ENCODE assay signal across 10 cellular contexts in the genomic region with DNA sequence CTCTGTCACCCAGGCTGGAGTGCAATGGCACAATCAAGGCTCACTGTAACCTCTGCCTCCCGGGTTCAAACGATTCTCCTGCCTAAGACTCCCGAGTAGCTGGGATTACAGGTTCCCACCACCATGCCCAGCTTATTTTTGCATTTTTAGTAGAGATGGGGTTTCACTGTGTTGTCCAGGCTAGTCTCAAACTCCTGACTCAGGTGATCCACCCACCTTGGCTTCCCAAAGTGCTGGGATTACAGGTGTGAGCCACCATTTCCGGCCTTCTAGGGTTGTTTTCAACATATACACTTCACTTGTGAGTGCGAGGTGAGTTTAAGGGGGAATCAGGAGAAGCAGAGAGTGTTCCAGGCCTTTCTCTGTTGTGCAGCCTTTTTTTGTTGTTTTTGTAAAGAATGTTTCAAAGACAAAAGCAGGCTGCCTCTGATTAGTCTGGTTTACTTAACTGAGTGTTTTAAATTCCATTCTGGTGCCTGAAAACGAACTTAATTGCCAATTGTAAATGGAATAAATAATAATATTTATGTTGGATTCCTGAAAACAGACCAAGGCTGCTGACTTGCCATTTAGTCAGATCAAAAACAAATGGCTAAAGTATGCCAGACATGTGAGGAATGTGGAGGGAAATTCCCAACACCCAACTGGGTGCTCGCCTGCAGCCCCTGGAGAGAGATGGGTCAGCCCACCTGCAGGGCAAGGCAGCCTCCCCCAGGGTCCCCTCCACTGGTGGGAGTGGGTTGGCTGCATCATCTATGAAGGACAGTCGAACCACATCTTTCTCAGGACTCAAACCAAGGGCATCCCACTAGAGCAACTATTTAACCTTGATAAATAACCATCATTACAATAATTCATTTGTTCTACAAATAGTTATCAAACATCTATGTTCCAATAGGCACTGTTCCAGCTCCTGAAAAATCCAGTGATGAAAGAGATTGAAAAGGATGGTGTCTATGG. TPM values are rescaled to one million over a fixed set of nuclear protein-coding genes. Genes with fewer than 3 reads are reported as not detected.
DNase-seq lines count a peak whose midpoint lies in the region; ATAC-seq, FAIRE-seq and TF ChIP-seq lines count a peak whose summit lies in the region.
"Had no signal": no experiment of that assay in that cellular context is flagged by ENCODE, and none has a peak within 500 bp of the region (broad histone marks: within the 10 kb centered on the region; RNA-seq: fewer than 3 reads in every experiment).

No MANE protein-coding gene starts in this region.

- H3K79me2 ChIP-seq in fibroblast of lung (ENCODE audit: control insufficient read depth, insufficient read depth, low read length), result no peaks in the 10 kb centered on the region

- H3K4me1 ChIP-seq in RWPE2 (ENCODE audit: insufficient read depth, poor library complexity, severe bottlenecking) (peaks cover 40% of the 10 kb centered on the region), fibroblast of lung (ENCODE audit: control insufficient read depth, extremely low read depth, insufficient read depth, low read length) (peaks cover 22% of the 10 kb centered on the region), pancreas (peaks cover 9 to 19% (median 15%) of the 10 kb centered on the region in 3 donors)
- peaks cover 3 to 7% of the 10 kb centered on the region in 2 donors for H3K4me1 ChIP-seq in naive thymus-derived CD4-positive, alpha-beta T cell (ENCODE audit: control insufficient read depth in 2 of 2, insufficient read depth in 2 of 2, low read length in 2 of 2)

- intact Hi-C loops in pancreas (cut with DNase I), result no loop called here
- intact Hi-C loops in naive thymus-derived CD4-positive, alpha-beta T cell (cut with micrococcal nuclease), result no loop called here

- H3K4me3 ChIP-seq in RWPE2 (ENCODE audit: severe bottlenecking) (no peak overlapping the region), fibroblast of lung (replicated peaks in 1 of 4; ENCODE audit: control extremely low read depth in 1 of 4, insufficient read depth in 1 of 4, low read depth in 3 of 4, low read length in 4 of 4) (no peak overlapping the region), pancreas (no peak overlapping the region)
- no peak overlapping the region for H3K4me3 ChIP-seq in naive thymus-derived CD4-positive, alpha-beta T cell (ENCODE audit: low read length)

- H3K4me1 Mint-ChIP-seq in naive thymus-derived CD4-positive, alpha-beta T cell, result peaks cover 8 to 20% (median 15%) of the 10 kb centered on the region in 7 donors

- in situ Hi-C loops in GM13977 (cut with MboI; ENCODE audit: low pct_unique_long_range_greater_than_20kb, low sequenced_read_pairs, unreplicated experiment), result no loop called here

- peak overlapping the region in 1 of 9 donors; percentile 12 for H3K27ac Mint-ChIP-seq in naive thymus-derived CD4-positive, alpha-beta T cell

- DNase-seq in DMS114 treated with DMSO at 0.1 percent for 48 hours (lab: John Stamatoyannopoulos, UW; ENCODE audit: unreplicated experiment) (peak; percentile 43), RWPE2 (ENCODE audit: low spot score) (no peak), fibroblast of lung (ENCODE audit: low read depth in 2 of 2) (peak; percentile 37 to 86), pancreas (peak in 1 of 6 donors; percentile 45), GM13977 (ENCODE audit: low spot score) (no peak), NCI-H2029 treated with DMSO at 0.1 percent for 48 hours (lab: John Stamatoyannopoulos, UW) (no peak)
- DNase-seq in naive thymus-derived CD4-positive, alpha-beta T cell, result no peak
- no peak for DNase-seq in NK-92 treated with Interleukin-12 subunit alpha and Interleukin-12 subunit beta, amount 100 ng/mL, for 24 hours (lab: John Stamatoyannopoulos, UW)
- DNase-seq: DMS53 had no signal

- TF ChIP-seq CTCF in RWPE2 (IDR thresholded peaks at IDR 0.05; ENCODE audit: poor library complexity, severe bottlenecking) (no peak), fibroblast of lung (conservative IDR thresholded peaks at IDR 0.05 in 1 of 2, IDR thresholded peaks at IDR 0.05 in 1 of 2; ENCODE audit: low read depth in 1 of 2, low read length in 2 of 2) (no peak), pancreas (IDR thresholded peaks at IDR 0.05) (no peak), GM13977 (IDR thresholded peaks at IDR 0.05; ENCODE audit: extremely low read depth, insufficient read depth, missing control alignments) (no peak)

- CTCF ChIA-PET in naive thymus-derived CD4-positive, alpha-beta T cell (lab: Charles Lee), result interaction anchor here (1.0 kb wide), 1 partner anchor 11 kb away, joined by 3 read pairs; a partner anchor contains a TSS

- peaks cover 0 to 3% (median 0%) of the 10 kb centered on the region in 11 donors for H3K9me3 Mint-ChIP-seq in naive thymus-derived CD4-positive, alpha-beta T cell
- H3K9me3 Mint-ChIP-seq: neural crest cell had no signal

- H3K9me3 ChIP-seq in RWPE2 (ENCODE audit: severe bottlenecking), result no peaks in the 10 kb centered on the region
- no peaks in the 10 kb centered on the region for H3K9me3 ChIP-seq in fibroblast of lung (ENCODE audit: control insufficient read depth, insufficient read depth, low read depth, low read length)
- no peaks in the 10 kb centered on the region for H3K9me3 ChIP-seq in pancreas
- H3K9me3 ChIP-seq in naive thymus-derived CD4-positive, alpha-beta T cell (ENCODE audit: control insufficient read depth in 2 of 3, low read length in 3 of 3), result no peaks in the 10 kb centered on the region

- 65 to 69% methylated on average over 8 of the region's 8 CpGs for WGBS in pancreas, 2 donors

- H3K9ac ChIP-seq in fibroblast of lung (ENCODE audit: insufficient read depth, low read length), result no peak overlapping the region

- no peaks in the 10 kb centered on the region for H3K27me3 Mint-ChIP-seq in naive thymus-derived CD4-positive, alpha-beta T cell

- H3K36me3 ChIP-seq in RWPE2 (ENCODE audit: low read depth) (no peaks in the 10 kb centered on the region), fibroblast of lung (ENCODE audit: control insufficient read depth, insufficient read depth, low read length) (no peaks in the 10 kb centered on the region), pancreas (no peaks in the 10 kb centered on the region)
- peaks cover 0 to 4% (median 0%) of the 10 kb centered on the region in 3 experiments for H3K36me3 ChIP-seq in naive thymus-derived CD4-positive, alpha-beta T cell (ENCODE audit: control insufficient read depth in 2 of 3, insufficient read depth in 3 of 3, low read length in 3 of 3)

- H3K4me2 ChIP-seq in fibroblast of lung (ENCODE audit: extremely low read depth, insufficient read depth, low read length), result peak overlapping the region; percentile 64

- H3K27me3 ChIP-seq in RWPE2 (ENCODE audit: insufficient read depth, poor library complexity, severe bottlenecking), result no peaks in the 10 kb centered on the region
- H3K27me3 ChIP-seq in fibroblast of lung (ENCODE audit: control insufficient read depth, insufficient read depth, low read length), result no peaks in the 10 kb centered on the region
- no peaks in the 10 kb centered on the region for H3K27me3 ChIP-seq in pancreas
- H3K27me3 ChIP-seq in naive thymus-derived CD4-positive, alpha-beta T cell (ENCODE audit: control insufficient read depth in 2 of 2, insufficient read depth in 2 of 2, low read length in 2 of 2), result no peaks in the 10 kb centered on the region

- H3K36me3 Mint-ChIP-seq in naive thymus-derived CD4-positive, alpha-beta T cell, result no peaks in the 10 kb centered on the region

- FAIRE-seq in pancreas (lab: Jason Lieb, UNC), result no peak

- H2AFZ ChIP-seq in fibroblast of lung (ENCODE audit: low read length), result no peak overlapping the region

- H3K27ac ChIP-seq in RWPE2 (ENCODE audit: poor library complexity, severe bottlenecking), result peak overlapping the region; percentile 99
- H3K27ac ChIP-seq in fibroblast of lung (ENCODE audit: insufficient read depth, low read length), result peak overlapping the region; percentile 90
- H3K27ac ChIP-seq in pancreas, result peak overlapping the region; percentile 1 to 96 (median 35)
- no peak overlapping the region for H3K27ac ChIP-seq in naive thymus-derived CD4-positive, alpha-beta T cell (ENCODE audit: low read depth, low read length)

- H3K4me3 Mint-ChIP-seq in naive thymus-derived CD4-positive, alpha-beta T cell, result no peak overlapping the region

- no peaks in the 10 kb centered on the region for H4K20me1 ChIP-seq in fibroblast of lung (ENCODE audit: control insufficient read depth, extremely low read depth, insufficient read depth, low read length)

- POLR2A ChIA-PET in naive thymus-derived CD4-positive, alpha-beta T cell (lab: Charles Lee), result interaction anchor here (0.6 to 1.3 kb wide), 2 partner anchors 11 to 18 kb away, joined by 5 read pairs; a partner anchor contains a TSS

- ATAC-seq in RWPE2 (ENCODE audit: low read depth), result peak; percentile 30; the same call in 2 of the 3 replicates
- no peak for ATAC-seq in pancreas
- ATAC-seq in naive thymus-derived CD4-positive, alpha-beta T cell, result no peak

RNA-seq across cellular contexts. Expression of a gene that starts 4.6 kb away (rescaled TPM):
- total RNA-seq in fibroblast of lung (28.0 and 59.9 TPM in 2 replicates), pancreas (10 to 100 TPM; 26.8 to 42.2 (median 30.6) TPM)
- polyA plus RNA-seq in fibroblast of lung (37.2 and 105 TPM in 2 replicates), pancreas (10 to 100 TPM; 68.2 to 87.9 TPM)
- polyA plus RNA-seq in fibroblast of lung (2012), result 48.7 and 146 TPM in 2 replicates
- 90.0 and 266 TPM in 2 replicates for polyA minus RNA-seq in fibroblast of lung (ENCODE audit: low replicate concordance)
- 100 to 1,000 TPM in 1 of 5 experiments, 10 to 100 TPM in 4; 60.7 to 122 (median 72.4) TPM for total RNA-seq in naive thymus-derived CD4-positive, alpha-beta T cell
- 10 to 100 TPM; 22.8 to 40.6 TPM for polyA plus RNA-seq in naive thymus-derived CD4-positive, alpha-beta T cell

RNA-seq across cellular contexts. Expression of a gene that starts 10.8 kb away (rescaled TPM):
- 39.3 and 64.4 TPM in 2 replicates for total RNA-seq in fibroblast of lung
- polyA plus RNA-seq in fibroblast of lung, result 30.6 and 42.1 TPM in 2 replicates
- polyA plus RNA-seq in fibroblast of lung (2012), result 62.7 and 75.0 TPM in 2 replicates
- polyA minus RNA-seq in fibroblast of lung (ENCODE audit: low replicate concordance), result 102 and 122 TPM in 2 replicates
- 10 to 100 TPM; 20.9 to 46.8 (median 27.0) TPM for total RNA-seq in pancreas
- 10 to 100 TPM; 24.7 to 36.3 TPM for polyA plus RNA-seq in pancreas
- total RNA-seq in naive thymus-derived CD4-positive, alpha-beta T cell, result 10 to 100 TPM; 36.9 to 65.9 (median 42.7) TPM
- 1 to 10 TPM; 1.7 to 2.7 TPM for polyA plus RNA-seq in naive thymus-derived CD4-positive, alpha-beta T cell

RNA-seq across cellular contexts. Expression of a gene that starts 49.8 kb away (rescaled TPM):
- 2.1 and 3.1 TPM in 2 replicates for total RNA-seq in fibroblast of lung
- polyA plus RNA-seq in fibroblast of lung, result 0.10 and 0.14 TPM in 2 replicates
- polyA plus RNA-seq in fibroblast of lung (2012), result 0.24 and 0.45 TPM in 2 replicates
- 0.51 TPM in 1 of 2 replicates, not detected in the other for polyA minus RNA-seq in fibroblast of lung (ENCODE audit: low replicate concordance)
- total RNA-seq in pancreas, result 1 to 10 TPM in 5 of 6 donors, under 1 TPM in 1; 0.95 to 3.1 (median 1.6) TPM
- polyA plus RNA-seq in pancreas, result 1 to 10 TPM; 4.5 to 4.9 TPM
- total RNA-seq in naive thymus-derived CD4-positive, alpha-beta T cell, result 1 to 10 TPM in 2 of 5 experiments, under 1 TPM in 3; 0.31 to 1.8 (median 0.94) TPM
- polyA plus RNA-seq in naive thymus-derived CD4-positive, alpha-beta T cell, result under 1 TPM; 0.60 to 0.89 TPM

Comparison
In these comparisons a context has a peak if more than half of its experiments do, and no peak if none do; other contexts are left out.
1. DNase-seq: peak in DMS114 treated with DMSO at 0.1 percent for 48 hours (single experiment) and fibroblast of lung (2 of 2); none in RWPE2 (single experiment), GM13977 (single experiment), naive thymus-derived CD4-positive, alpha-beta T cell (0 of 9), NK-92 treated with Interleukin-12 subunit alpha and Interleukin-12 subunit beta, amount 100 ng/mL, for 24 hours (single experiment) and NCI-H2029 treated with DMSO at 0.1 percent for 48 hours (single experiment).